12 cellular contexts compared by ENCODE assay signal in genomic region chr10:90418869-90419652, GRCh38.
A peak's percentile ranks its signal among the peaks of the same experiment; 100 is the strongest.
DNase-seq lines count a peak whose midpoint lies in the region; ATAC-seq and TF ChIP-seq lines count a peak whose summit lies in the region.
"Had no signal": no experiment of that assay in that cellular context is flagged by ENCODE, and none has a peak within 500 bp of the region (broad histone marks: within the 10 kb centered on the region; RNA-seq: fewer than 3 reads in every experiment).

No MANE protein-coding gene starts in this region.

- CTCF ChIA-PET in Calu3 (lab: Charles Lee), result interaction anchor here (0.7 to 0.8 kb wide), 2 partner anchors 23 to 106 kb away, joined by 3 to 4 read pairs; no protein-coding TSS in a partner anchor

- no peaks in the 10 kb centered on the region for H3K4me1 Mint-ChIP-seq in Calu3 (ENCODE audit: low read depth, unreplicated experiment)
- H3K4me1 Mint-ChIP-seq in mesothelial cell of epicardium, result peaks cover 15% of the 10 kb centered on the region
- H3K4me1 Mint-ChIP-seq: CD4-positive, CD25-positive, alpha-beta regulatory T cell; central memory CD8-positive, alpha-beta T cell had no signal

- H3K27me3 Mint-ChIP-seq in Calu3 (ENCODE audit: unreplicated experiment), result no peaks in the 10 kb centered on the region
- no peaks in the 10 kb centered on the region for H3K27me3 Mint-ChIP-seq in mesothelial cell of epicardium (ENCODE audit: low read depth)
- H3K27me3 Mint-ChIP-seq: CD4-positive, CD25-positive, alpha-beta regulatory T cell; central memory CD8-positive, alpha-beta T cell had no signal

- H3K36me3 Mint-ChIP-seq in Calu3 (ENCODE audit: insufficient read depth, unreplicated experiment), result no peaks in the 10 kb centered on the region
- peaks cover 1% of the 10 kb centered on the region for H3K36me3 Mint-ChIP-seq in mesothelial cell of epicardium
- H3K36me3 Mint-ChIP-seq: CD4-positive, CD25-positive, alpha-beta regulatory T cell had no signal

- ATAC-seq in GM19035 (IDR thresholded peaks at IDR 0.05; ENCODE audit: unreplicated experiment), result no peak
- ATAC-seq in HG02642 (IDR thresholded peaks at IDR 0.05; ENCODE audit: poor library complexity, unreplicated experiment), result no peak

- TF ChIP-seq CTCF in Calu3 (IDR thresholded peaks at IDR 0.05; ENCODE audit: unreplicated experiment) (no peak), mesothelial cell of epicardium (IDR thresholded peaks at IDR 0.05; ENCODE audit: unreplicated experiment) (no peak), GM10266 (IDR thresholded peaks at IDR 0.05; ENCODE audit: control insufficient read depth, insufficient read depth, low read depth, missing control alignments) (no peak)

- DNase-seq in Calu3 (peak; percentile 23), NCI-H460 (ENCODE audit: extremely low read depth, low read depth) (peak; percentile 28), dedifferentiated amniotic fluid mesenchymal stem cell (ENCODE audit: extremely low spot score) (peak; percentile 63), mesothelial cell of epicardium (ENCODE audit: low spot score in 2 of 2, unreplicated experiment in 2 of 2) (no peak), NCI-H1105 (lab: John Stamatoyannopoulos, UW) (no peak), GM10266 (ENCODE audit: extremely low spot score) (no peak)
- DNase-seq: CD4-positive, CD25-positive, alpha-beta regulatory T cell; head of caudate nucleus; Peyer's patch had no signal

- H3K4me3 Mint-ChIP-seq in Calu3 (ENCODE audit: low read depth, unreplicated experiment) (no peak overlapping the region), mesothelial cell of epicardium (no peak overlapping the region)
- H3K4me3 Mint-ChIP-seq: CD4-positive, CD25-positive, alpha-beta regulatory T cell; central memory CD8-positive, alpha-beta T cell had no signal

- intact Hi-C loops in Calu3 (cut with micrococcal nuclease; ENCODE audit: unreplicated experiment), result no loop called here

- H3K9me3 Mint-ChIP-seq in Calu3 (ENCODE audit: low read depth, unreplicated experiment) (no peaks in the 10 kb centered on the region), mesothelial cell of epicardium (peaks cover 6% of the 10 kb centered on the region)
- H3K9me3 Mint-ChIP-seq: central memory CD8-positive, alpha-beta T cell had no signal

- BruUV-seq in Calu3 (replicated peaks; lab: Mats Ljungman, UMichigan), result no TSS peak

- H3K27ac Mint-ChIP-seq in Calu3 (ENCODE audit: unreplicated experiment) (no peak overlapping the region), mesothelial cell of epicardium (peak overlapping the region; percentile 44)
- H3K27ac Mint-ChIP-seq: CD4-positive, CD25-positive, alpha-beta regulatory T cell had no signal

Comparison
In these comparisons a context has a peak if more than half of its experiments do, and no peak if none do; other contexts are left out.
1. DNase-seq: peak in Calu3 (single experiment), NCI-H460 (single experiment) and dedifferentiated amniotic fluid mesenchymal stem cell (single experiment); none in mesothelial cell of epicardium (0 of 2), NCI-H1105 (single experiment) and GM10266 (single experiment).